9 cellular contexts compared by ENCODE assay signal in genomic region chrX:91770619-91771488, GRCh38. TPM values are rescaled to one million over a fixed set of nuclear protein-coding genes. Genes with fewer than 3 reads are reported as not detected.
DNase-seq lines count a peak whose midpoint lies in the region; ATAC-seq, FAIRE-seq and TF ChIP-seq lines count a peak whose summit lies in the region.
"Not testable (repeated sequence)": the region's sequence is repeated elsewhere in the genome, so short reads cannot be mapped to it uniquely, and the experiment has no call there.
"Had no signal": no experiment of that assay in that cellular context is flagged by ENCODE, and none has a peak within 500 bp of the region (broad histone marks: within the 10 kb centered on the region; RNA-seq: fewer than 3 reads in every experiment).

No MANE protein-coding gene starts in this region.

- intact Hi-C loops in left ventricle myocardium inferior (cut with micrococcal nuclease) = not testable (repeated sequence)

- H3K27ac Mint-ChIP-seq in astrocyte (ENCODE audit: unreplicated experiment); progenitor cell of endocrine pancreas: not testable (repeated sequence)

- H3K27me3 Mint-ChIP-seq in astrocyte (ENCODE audit: low read depth, unreplicated experiment); progenitor cell of endocrine pancreas: not testable (repeated sequence)

- not testable (repeated sequence) for H3K36me3 ChIP-seq in OCI-LY3 (replicated peaks; ENCODE audit: low read depth, low read length); astrocyte (ENCODE audit: insufficient read depth, low read length); left ventricle myocardium inferior

- H3K36me3 Mint-ChIP-seq in astrocyte (ENCODE audit: low read depth, unreplicated experiment); progenitor cell of endocrine pancreas (ENCODE audit: insufficient read depth): not testable (repeated sequence)

- DNase-seq in astrocyte (ENCODE audit: low read depth); left ventricle myocardium inferior; progenitor cell of endocrine pancreas (ENCODE audit: low spot score, unreplicated experiment): not testable (repeated sequence)

- not testable (repeated sequence) for H3K79me2 ChIP-seq in OCI-LY3 (ENCODE audit: low read length); astrocyte (ENCODE audit: insufficient read depth, low read length)

- H3K27me3 ChIP-seq in OCI-LY3 (ENCODE audit: low read depth, low read length); astrocyte (ENCODE audit: insufficient read depth, low read length); left ventricle myocardium inferior (ENCODE audit: low read depth): not testable (repeated sequence)

- H2AFZ ChIP-seq in OCI-LY3 (ENCODE audit: low read depth, low read length); astrocyte (ENCODE audit: low read depth, low read length): not testable (repeated sequence)

- not testable (repeated sequence) for TF ChIP-seq CTCF in OCI-LY3 (IDR thresholded peaks at IDR 0.05; ENCODE audit: low read depth, low read length); astrocyte (IDR thresholded peaks at IDR 0.05; ENCODE audit: insufficient read depth, low read depth, low read length)
- TF ChIP-seq CTCF in left ventricle myocardium inferior (IDR thresholded peaks at IDR 0.05; ENCODE audit: borderline replicate concordance) = peak; percentile 8
- TF ChIP-seq CTCF in progenitor cell of endocrine pancreas (IDR thresholded peaks at IDR 0.05; ENCODE audit: unreplicated experiment) = peak; percentile 33

- peak; percentile 97 for FAIRE-seq in astrocyte (lab: Jason Lieb, UNC)

- H3K4me3 ChIP-seq in OCI-LY3 (ENCODE audit: low read length) = peak overlapping the region; percentile 55
- not testable (repeated sequence) for H3K4me3 ChIP-seq in astrocyte (ENCODE audit: insufficient read depth, low read depth, low read length); left ventricle myocardium inferior

- not testable (repeated sequence) for H3K27ac ChIP-seq in OCI-LY3 (ENCODE audit: low read length); astrocyte (ENCODE audit: low read depth, low read length); left ventricle myocardium inferior (replicated peaks)

- not testable (repeated sequence) for H3K9me3 ChIP-seq in OCI-LY3 (ENCODE audit: insufficient read depth, low read length); astrocyte (ENCODE audit: insufficient read depth, low read depth, low read length); left ventricle myocardium inferior (replicated peaks)

- not testable (repeated sequence) for H3K9me3 Mint-ChIP-seq in astrocyte (ENCODE audit: unreplicated experiment); progenitor cell of endocrine pancreas (ENCODE audit: low read depth)

- H3K4me1 Mint-ChIP-seq in astrocyte (ENCODE audit: low read depth, unreplicated experiment); progenitor cell of endocrine pancreas (ENCODE audit: low read depth): not testable (repeated sequence)

- not testable (repeated sequence) for H3K9ac ChIP-seq in OCI-LY3 (ENCODE audit: low read length); astrocyte (ENCODE audit: low read length)

- not testable (repeated sequence) for H3K4me1 ChIP-seq in OCI-LY3 (ENCODE audit: low read length); astrocyte (ENCODE audit: insufficient read depth, low read length); left ventricle myocardium inferior

- ATAC-seq in GM18499 (IDR thresholded peaks at IDR 0.05; ENCODE audit: insufficient read depth, unreplicated experiment) = peak; percentile 96
- peak; percentile 100 for ATAC-seq in GM19452 (IDR thresholded peaks at IDR 0.05; ENCODE audit: unreplicated experiment)
- peak; percentile 100 for ATAC-seq in HG02623 (IDR thresholded peaks at IDR 0.05; ENCODE audit: unreplicated experiment)
- peak; percentile 100 for ATAC-seq in HG03175 (IDR thresholded peaks at IDR 0.05; ENCODE audit: unreplicated experiment)

- H4K20me1 ChIP-seq in OCI-LY3 (ENCODE audit: insufficient read depth, low read length); astrocyte (ENCODE audit: insufficient read depth, low read length): not testable (repeated sequence)

- H3K4me2 ChIP-seq in OCI-LY3 (ENCODE audit: low read length) = peak overlapping the region; percentile 48; the same call in 1 of the 2 replicates
- not testable (repeated sequence) for H3K4me2 ChIP-seq in astrocyte (ENCODE audit: low read length)

- not testable (repeated sequence) for H3K4me3 Mint-ChIP-seq in astrocyte (ENCODE audit: unreplicated experiment); progenitor cell of endocrine pancreas (ENCODE audit: low read depth)

RNA-seq across cellular contexts. Expression of gene PCDH11X, which starts 8.3 kb away (rescaled TPM):
- total RNA-seq in astrocyte = 0.31 and 0.57 TPM in 2 replicates
- total RNA-seq in left ventricle myocardium inferior = 0.08 TPM
- total RNA-seq in progenitor cell of endocrine pancreas = 1.0 and 2.5 TPM in 2 replicates
- total RNA-seq: lung microvascular endothelial cell had no signal
